Comparison of ENCODE assay signal across 12 cellular contexts in genomic region chr1:205584732-205585131, GRCh38. TPM values are rescaled to one million over a fixed set of nuclear protein-coding genes. Genes with fewer than 3 reads are reported as not detected.
A peak's percentile ranks its signal among the peaks of the same experiment; 100 is the strongest.
DNase-seq lines count a peak whose midpoint lies in the region; ATAC-seq, FAIRE-seq and TF ChIP-seq lines count a peak whose summit lies in the region.
"Had no signal": no experiment of that assay in that cellular context is flagged by ENCODE, and none has a peak within 500 bp of the region (broad histone marks: within the 10 kb centered on the region; RNA-seq: fewer than 3 reads in every experiment).

No MANE protein-coding gene starts in this region.

- H3K4me3 Mint-ChIP-seq in endothelial cell (ENCODE audit: unreplicated experiment), result no peak overlapping the region
- H3K4me3 Mint-ChIP-seq in stimulated activated naive CD8-positive, alpha-beta T cell treated with anti-CD3 and anti-CD28 coated beads, Interleukin-15, amount 100 ng/mL, for 72 hours, result no peak overlapping the region

- H2AFZ ChIP-seq in MM.1S (ENCODE audit: low read length), result no peak overlapping the region

- no peak overlapping the region for H3K9ac ChIP-seq in MM.1S (ENCODE audit: low read length)
- H3K9ac ChIP-seq: BLaER1 treated with 17β-estradiol and CSF1 and Interleukin-3, amounts not matched to agents 10 nM and 100 nM had no signal

- DNase-seq in activated CD8-positive, alpha-beta memory T cell treated with anti-CD3 and anti-CD28 coated beads, Interleukin-2, amount 50 U/mL, for 48 hours, result peak; percentile 56
- DNase-seq in activated CD8-positive, alpha-beta memory T cell treated with anti-CD3 and anti-CD28 coated beads, Interleukin-2, amount 50 U/mL, for 4 hours, result no peak
- DNase-seq in MM.1S (no peak), endothelial cell (ENCODE audit: low spot score) (no peak), spleen (peak; percentile 66), RCC 7860 (ENCODE audit: low spot score) (no peak), GDM1 (lab: John Stamatoyannopoulos, UW) (no peak)
- no peak for DNase-seq in stimulated activated naive CD8-positive, alpha-beta T cell treated with anti-CD3 and anti-CD28 coated beads, Interleukin-15, amount 100 ng/mL, for 72 hours
- DNase-seq: activated T-cell treated with anti-CD3 and anti-CD28 coated beads, Interleukin-2, amount 50 U/mL, for 1 hour; cerebellar nuclear complex; stimulated activated naive CD4-positive, alpha-beta T cell treated with Interleukin-2 at 50 U/mL for 16 hours had no signal

- no peaks in the 10 kb centered on the region for H4K20me1 ChIP-seq in MM.1S (ENCODE audit: insufficient read depth, low read length)

- H3K36me3 ChIP-seq in MM.1S (replicated peaks; ENCODE audit: insufficient read depth, low read length) (no peaks in the 10 kb centered on the region), spleen (no peaks in the 10 kb centered on the region)
- H3K36me3 ChIP-seq: BLaER1 treated with 17β-estradiol and CSF1 and Interleukin-3, amounts not matched to agents 10 nM and 100 nM had no signal

- peaks cover 7% of the 10 kb centered on the region for H3K27me3 Mint-ChIP-seq in endothelial cell (ENCODE audit: unreplicated experiment)
- H3K27me3 Mint-ChIP-seq in stimulated activated naive CD8-positive, alpha-beta T cell treated with anti-CD3 and anti-CD28 coated beads, Interleukin-15, amount 100 ng/mL, for 72 hours, result no peaks in the 10 kb centered on the region

- no peak overlapping the region for H3K27ac ChIP-seq in MM.1S (ENCODE audit: low read length)
- H3K27ac ChIP-seq in spleen, result no peak overlapping the region
- H3K27ac ChIP-seq: BLaER1 treated with 17β-estradiol and CSF1 and Interleukin-3, amounts not matched to agents 10 nM and 100 nM had no signal

- FAIRE-seq in RCC 7860 (lab: Jason Lieb, UNC), result no peak

- WGBS in spleen, 5 donors, result 41 to 68% (median 63%) methylated on average over 7 of the region's 7 CpGs

- H3K9me2 ChIP-seq in MM.1S (replicated peaks; ENCODE audit: insufficient read depth, low read length), result no peaks in the 10 kb centered on the region

- H3K36me3 Mint-ChIP-seq in endothelial cell (ENCODE audit: low read depth, unreplicated experiment), result no peaks in the 10 kb centered on the region

- no peaks in the 10 kb centered on the region for H3K79me2 ChIP-seq in MM.1S (ENCODE audit: low read length)

- H3K4me3 ChIP-seq in MM.1S (ENCODE audit: low read length) (no peak overlapping the region), spleen (no peak overlapping the region)
- H3K4me3 ChIP-seq: BLaER1 treated with 17β-estradiol and CSF1 and Interleukin-3, amounts not matched to agents 10 nM and 100 nM had no signal

- peaks cover 24% of the 10 kb centered on the region for H3K27me3 ChIP-seq in MM.1S (replicated peaks; ENCODE audit: insufficient read depth, low read length)
- H3K27me3 ChIP-seq in spleen (replicated peaks in 1 of 7), result peaks cover 0 to 5% (median 0%) of the 10 kb centered on the region in 7 donors
- H3K27me3 ChIP-seq: BLaER1 treated with 17β-estradiol and CSF1 and Interleukin-3, amounts not matched to agents 10 nM and 100 nM had no signal

- H3K4me1 Mint-ChIP-seq in endothelial cell (ENCODE audit: unreplicated experiment), result peaks cover 34% of the 10 kb centered on the region
- peaks cover 32% of the 10 kb centered on the region for H3K4me1 Mint-ChIP-seq in stimulated activated naive CD8-positive, alpha-beta T cell treated with anti-CD3 and anti-CD28 coated beads, Interleukin-15, amount 100 ng/mL, for 72 hours

- ATAC-seq in stimulated activated naive CD8-positive, alpha-beta T cell treated with anti-CD3 and anti-CD28 coated beads, Interleukin-15, amount 100 ng/mL, for 72 hours, result no peak

- no peaks in the 10 kb centered on the region for H3K9me3 Mint-ChIP-seq in endothelial cell (ENCODE audit: unreplicated experiment)
- H3K9me3 Mint-ChIP-seq in stimulated activated naive CD8-positive, alpha-beta T cell treated with anti-CD3 and anti-CD28 coated beads, Interleukin-15, amount 100 ng/mL, for 72 hours, result no peaks in the 10 kb centered on the region

- H3F3A ChIP-seq in MM.1S (ENCODE audit: insufficient read depth, low read length), result no peaks in the 10 kb centered on the region

- peak; percentile 58 for TF ChIP-seq CTCF in MM.1S (IDR thresholded peaks at IDR 0.05; ENCODE audit: low read length)
- peak; percentile 45 for TF ChIP-seq CTCF in endothelial cell (IDR thresholded peaks at IDR 0.05; ENCODE audit: unreplicated experiment)
- peak in 1 of 11 experiments; percentile 30 for TF ChIP-seq CTCF in spleen (IDR thresholded peaks at IDR 0.05 in 8 of 11, conservative IDR thresholded peaks at IDR 0.05 in 3 of 11)

- H3K4me2 ChIP-seq in MM.1S (ENCODE audit: low read depth, low read length), result no peak overlapping the region
- H3K4me2 ChIP-seq: BLaER1 treated with 17β-estradiol and CSF1 and Interleukin-3, amounts not matched to agents 10 nM and 100 nM had no signal

- no peak for TF ChIP-seq POLR2A in spleen (IDR thresholded peaks at IDR 0.05)

- H3K9me3 ChIP-seq in MM.1S (replicated peaks; ENCODE audit: insufficient read depth, low read length), result no peaks in the 10 kb centered on the region
- H3K9me3 ChIP-seq in spleen, result no peaks in the 10 kb centered on the region
- H3K9me3 ChIP-seq: BLaER1 treated with 17β-estradiol and CSF1 and Interleukin-3, amounts not matched to agents 10 nM and 100 nM had no signal

- no peak overlapping the region for H3K27ac Mint-ChIP-seq in endothelial cell (ENCODE audit: unreplicated experiment)
- no peak overlapping the region for H3K27ac Mint-ChIP-seq in stimulated activated naive CD8-positive, alpha-beta T cell treated with anti-CD3 and anti-CD28 coated beads, Interleukin-15, amount 100 ng/mL, for 72 hours

- intact Hi-C loops in spleen (cut with DNase I; ENCODE audit: low total_unique reads), result loop anchor here (10.0 kb wide), 1 partner anchor 50 kb away; no protein-coding TSS in a partner anchor

- H3K4me1 ChIP-seq in MM.1S (ENCODE audit: low read length), result no peaks in the 10 kb centered on the region
- peaks cover 0 to 35% (median 21%) of the 10 kb centered on the region in 6 donors for H3K4me1 ChIP-seq in spleen

RNA-seq across cellular contexts. Expression of gene ELK4, which starts 47.1 kb away (rescaled TPM):
- 57.1 TPM for total RNA-seq in endothelial cell (ENCODE audit: unreplicated experiment)
- total RNA-seq in spleen, result 100 to 1,000 TPM in 4 of 7 donors, 10 to 100 TPM in 3; 50.9 to 109 (median 102) TPM
- polyA plus RNA-seq in spleen, result 10 to 100 TPM in 1 of 3 donors, 1 to 10 TPM in 2; 8.5 to 12.5 (median 9.8) TPM

Comparison
In these comparisons a context has a peak if more than half of its experiments do, and no peak if none do; other contexts are left out.
1. DNase-seq: peak in activated CD8-positive, alpha-beta memory T cell treated with anti-CD3 and anti-CD28 coated beads, Interleukin-2, amount 50 U/mL, for 48 hours (single experiment) and spleen (single experiment); none in activated CD8-positive, alpha-beta memory T cell treated with anti-CD3 and anti-CD28 coated beads, Interleukin-2, amount 50 U/mL, for 4 hours (single experiment), MM.1S (single experiment), endothelial cell (single experiment), RCC 7860 (single experiment), stimulated activated naive CD8-positive, alpha-beta T cell treated with anti-CD3 and anti-CD28 coated beads, Interleukin-15, amount 100 ng/mL, for 72 hours (0 of 2) and GDM1 (single experiment).